12 cellular contexts compared by ENCODE assay signal in the genomic region with DNA sequence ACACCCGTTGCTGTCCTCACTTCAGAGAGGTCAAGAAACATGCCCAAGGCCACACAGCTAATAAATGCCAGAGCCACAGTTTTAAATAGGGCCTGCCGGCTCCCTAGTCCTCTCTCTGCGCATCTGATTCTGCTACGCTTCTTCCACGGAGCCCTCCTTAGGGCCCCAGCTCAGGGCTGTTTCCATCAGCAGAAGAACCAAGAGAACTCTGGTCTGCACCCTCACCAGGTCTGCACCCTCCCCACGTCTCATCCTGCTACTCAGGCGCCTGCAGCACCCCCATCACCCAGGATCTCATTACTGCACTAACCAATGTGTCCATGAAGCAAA.
A peak's percentile ranks its signal among the peaks of the same experiment; 100 is the strongest.
DNase-seq lines count a peak whose midpoint lies in the region; ATAC-seq and TF ChIP-seq lines count a peak whose summit lies in the region.
"Had no signal": no experiment of that assay in that cellular context is flagged by ENCODE, and none has a peak within 500 bp of the region (broad histone marks: within the 10 kb centered on the region; RNA-seq: fewer than 3 reads in every experiment).

No MANE protein-coding gene starts in this region.

- no peak for TF ChIP-seq CTCF in Caco-2 (IDR thresholded peaks at IDR 0.05; ENCODE audit: insufficient read depth in 1 of 2, low read depth in 1 of 2, low read length in 1 of 2, severe bottlenecking in 1 of 2, unreplicated experiment in 1 of 2)
- TF ChIP-seq CTCF in brain microvascular endothelial cell (IDR thresholded peaks at IDR 0.05; ENCODE audit: low read depth, low read length, missing control alignments), result no peak

- peaks cover 25% of the 10 kb centered on the region for H3K9me3 Mint-ChIP-seq in Caco-2 (ENCODE audit: unreplicated experiment)
- H3K9me3 Mint-ChIP-seq in activated naive CD8-positive, alpha-beta T cell treated with anti-CD3 and anti-CD28 coated beads, Interleukin-2, amount 50 U/mL, for 24 hours, result no peaks in the 10 kb centered on the region
- peaks cover 0 to 2% (median 0%) of the 10 kb centered on the region in 11 donors for H3K9me3 Mint-ChIP-seq in naive thymus-derived CD4-positive, alpha-beta T cell

- H3K4me1 Mint-ChIP-seq in Caco-2 (ENCODE audit: low read depth, unreplicated experiment), result peaks cover 30% of the 10 kb centered on the region
- H3K4me1 Mint-ChIP-seq in activated naive CD8-positive, alpha-beta T cell treated with anti-CD3 and anti-CD28 coated beads, Interleukin-2, amount 50 U/mL, for 24 hours, result peaks cover 17% of the 10 kb centered on the region
- peaks cover 3 to 20% (median 16%) of the 10 kb centered on the region in 7 donors for H3K4me1 Mint-ChIP-seq in naive thymus-derived CD4-positive, alpha-beta T cell

- no peaks in the 10 kb centered on the region for H4K20me1 ChIP-seq in BLaER1

- H3K4me3 ChIP-seq in BLaER1 (no peak overlapping the region), Caco-2 (ENCODE audit: low read depth, low read length) (peak overlapping the region; percentile 43; the same call in 1 of the 2 replicates), brain microvascular endothelial cell (ENCODE audit: low read depth, low read length) (no peak overlapping the region)
- no peak overlapping the region for H3K4me3 ChIP-seq in naive thymus-derived CD4-positive, alpha-beta T cell (ENCODE audit: low read length)
- H3K4me3 ChIP-seq: mucosa of descending colon had no signal

- POLR2A ChIA-PET in Caco-2 (lab: Charles Lee), result no interaction called here
- POLR2A ChIA-PET in naive thymus-derived CD4-positive, alpha-beta T cell (lab: Charles Lee), result no interaction called here

- H3K27ac ChIP-seq in BLaER1 (no peak overlapping the region), brain microvascular endothelial cell (no peak overlapping the region)
- no peak overlapping the region for H3K27ac ChIP-seq in naive thymus-derived CD4-positive, alpha-beta T cell (ENCODE audit: low read depth, low read length)
- H3K27ac ChIP-seq: VCaP had no signal

- in situ Hi-C loops in brain microvascular endothelial cell (cut with HindIII; ENCODE audit: low pct_ligation_motif_present, low sequenced_read_pairs), result no loop called here

- peak in 1 of 2 experiments; percentile 33 for DNase-seq in Caco-2
- DNase-seq in activated naive CD8-positive, alpha-beta T cell treated with anti-CD3 and anti-CD28 coated beads, Interleukin-2, amount 50 U/mL, for 24 hours, result no peak
- no peak for DNase-seq in naive thymus-derived CD4-positive, alpha-beta T cell
- DNase-seq in brain microvascular endothelial cell, result no peak
- DNase-seq in NCI-H1436 (lab: John Stamatoyannopoulos, UW), result no peak
- DNase-seq: effector CD4-positive, alpha-beta T cell; NCI-H2227 treated with DMSO at 0.1 percent for 48 hours; SK-N-SH had no signal

- H3K27me3 Mint-ChIP-seq in Caco-2 (ENCODE audit: insufficient read depth, unreplicated experiment), result no peaks in the 10 kb centered on the region
- H3K27me3 Mint-ChIP-seq in activated naive CD8-positive, alpha-beta T cell treated with anti-CD3 and anti-CD28 coated beads, Interleukin-2, amount 50 U/mL, for 24 hours, result peaks cover 39% of the 10 kb centered on the region
- peaks cover 7 to 60% (median 11%) of the 10 kb centered on the region in 5 donors for H3K27me3 Mint-ChIP-seq in naive thymus-derived CD4-positive, alpha-beta T cell

- H3K4me1 ChIP-seq in BLaER1, result peaks cover 41% of the 10 kb centered on the region
- H3K4me1 ChIP-seq in Caco-2, result peaks cover 61% of the 10 kb centered on the region
- H3K4me1 ChIP-seq in naive thymus-derived CD4-positive, alpha-beta T cell (ENCODE audit: control insufficient read depth in 2 of 2, insufficient read depth in 2 of 2, low read length in 2 of 2), result no peaks in the 10 kb centered on the region

- H3K9me3 ChIP-seq in BLaER1 (no peaks in the 10 kb centered on the region), Caco-2 (peaks cover 13% of the 10 kb centered on the region)
- no peaks in the 10 kb centered on the region for H3K9me3 ChIP-seq in naive thymus-derived CD4-positive, alpha-beta T cell (ENCODE audit: control insufficient read depth in 2 of 3, low read length in 3 of 3)
- H3K9me3 ChIP-seq: mucosa of descending colon, SK-N-SH had no signal

- peak overlapping the region; percentile 93 for H3K27ac Mint-ChIP-seq in Caco-2 (ENCODE audit: unreplicated experiment)
- no peak overlapping the region for H3K27ac Mint-ChIP-seq in activated naive CD8-positive, alpha-beta T cell treated with anti-CD3 and anti-CD28 coated beads, Interleukin-2, amount 50 U/mL, for 24 hours
- peak overlapping the region in 2 of 9 donors; percentile 26 to 41 for H3K27ac Mint-ChIP-seq in naive thymus-derived CD4-positive, alpha-beta T cell

- H3K9ac ChIP-seq in BLaER1, result no peak overlapping the region
- H3K9ac ChIP-seq: SK-N-SH had no signal

- 0 out of 2 replicates have a peak, but pooled peaks cover 4% of the 10 kb centered on the region for H3K27me3 ChIP-seq in BLaER1
- H3K27me3 ChIP-seq in Caco-2 (replicated peaks; ENCODE audit: control insufficient read depth, insufficient read depth, low read length), result no peaks in the 10 kb centered on the region
- H3K27me3 ChIP-seq in naive thymus-derived CD4-positive, alpha-beta T cell (ENCODE audit: control insufficient read depth in 2 of 2, insufficient read depth in 2 of 2, low read length in 2 of 2), result no peaks in the 10 kb centered on the region
- H3K27me3 ChIP-seq in brain microvascular endothelial cell (replicated peaks), result peaks cover 13% of the 10 kb centered on the region

- intact Hi-C loops in Caco-2 (cut with micrococcal nuclease; ENCODE audit: unreplicated experiment), result loop anchor here (1.0 to 5.0 kb wide), 4 partner anchors 37 to 199 kb away; partner anchors contain the start of gene NKD1
- intact Hi-C loops in naive thymus-derived CD4-positive, alpha-beta T cell (cut with micrococcal nuclease), result loop anchor here in 1 of 2 donors (5.0 kb wide), 1 partner anchor 79 kb away; the partner anchor contains the start of gene NKD1

- ATAC-seq in activated naive CD8-positive, alpha-beta T cell treated with anti-CD3 and anti-CD28 coated beads, Interleukin-2, amount 50 U/mL, for 24 hours, result no peak
- ATAC-seq in naive thymus-derived CD4-positive, alpha-beta T cell, result no peak
- ATAC-seq in GM21367 (IDR thresholded peaks at IDR 0.05; ENCODE audit: unreplicated experiment), result no peak

- no TSS peak for BruUV-seq in Caco-2 (replicated peaks; lab: Mats Ljungman, UMichigan)

- no peaks in the 10 kb centered on the region for H3K36me3 ChIP-seq in BLaER1
- no peaks in the 10 kb centered on the region for H3K36me3 ChIP-seq in Caco-2 (ENCODE audit: control insufficient read depth, insufficient read depth, low read length)
- no peaks in the 10 kb centered on the region for H3K36me3 ChIP-seq in naive thymus-derived CD4-positive, alpha-beta T cell (ENCODE audit: control insufficient read depth in 2 of 3, insufficient read depth in 3 of 3, low read length in 3 of 3)
- no peaks in the 10 kb centered on the region for H3K36me3 ChIP-seq in brain microvascular endothelial cell (replicated peaks)

- peak overlapping the region; percentile 87 for H3K4me2 ChIP-seq in BLaER1
- H3K4me2 ChIP-seq: SK-N-SH had no signal

- CTCF ChIA-PET in Caco-2 (lab: Charles Lee), result interaction anchor here (1.5 kb wide), 1 partner anchor 197 kb away, joined by 5 read pairs; no protein-coding TSS in a partner anchor
- CTCF ChIA-PET in naive thymus-derived CD4-positive, alpha-beta T cell (lab: Charles Lee), result no interaction called here

- peaks cover 5% of the 10 kb centered on the region for H3K36me3 Mint-ChIP-seq in Caco-2 (ENCODE audit: insufficient read depth, unreplicated experiment)
- no peaks in the 10 kb centered on the region for H3K36me3 Mint-ChIP-seq in activated naive CD8-positive, alpha-beta T cell treated with anti-CD3 and anti-CD28 coated beads, Interleukin-2, amount 50 U/mL, for 24 hours (ENCODE audit: low read depth)
- no peaks in the 10 kb centered on the region for H3K36me3 Mint-ChIP-seq in naive thymus-derived CD4-positive, alpha-beta T cell

- H3K4me3 Mint-ChIP-seq in Caco-2 (ENCODE audit: unreplicated experiment), result peak overlapping the region; percentile 74
- H3K4me3 Mint-ChIP-seq in activated naive CD8-positive, alpha-beta T cell treated with anti-CD3 and anti-CD28 coated beads, Interleukin-2, amount 50 U/mL, for 24 hours, result peak overlapping the region; percentile 14
- H3K4me3 Mint-ChIP-seq in naive thymus-derived CD4-positive, alpha-beta T cell, result peak overlapping the region in 9 of 10 donors; percentile 58 to 77 (median 66)

Comparison
In these comparisons a context has a peak if more than half of its experiments do, and no peak if none do; other contexts are left out.
1. H3K4me3 Mint-ChIP-seq: peak in every context shown above with its lines; median percentile 74 in Caco-2; 66 in naive thymus-derived CD4-positive, alpha-beta T cell; 14 in activated naive CD8-positive, alpha-beta T cell treated with anti-CD3 and anti-CD28 coated beads, Interleukin-2, amount 50 U/mL, for 24 hours.